ENCODE assay signal across 15 cellular contexts in the genomic region with DNA sequence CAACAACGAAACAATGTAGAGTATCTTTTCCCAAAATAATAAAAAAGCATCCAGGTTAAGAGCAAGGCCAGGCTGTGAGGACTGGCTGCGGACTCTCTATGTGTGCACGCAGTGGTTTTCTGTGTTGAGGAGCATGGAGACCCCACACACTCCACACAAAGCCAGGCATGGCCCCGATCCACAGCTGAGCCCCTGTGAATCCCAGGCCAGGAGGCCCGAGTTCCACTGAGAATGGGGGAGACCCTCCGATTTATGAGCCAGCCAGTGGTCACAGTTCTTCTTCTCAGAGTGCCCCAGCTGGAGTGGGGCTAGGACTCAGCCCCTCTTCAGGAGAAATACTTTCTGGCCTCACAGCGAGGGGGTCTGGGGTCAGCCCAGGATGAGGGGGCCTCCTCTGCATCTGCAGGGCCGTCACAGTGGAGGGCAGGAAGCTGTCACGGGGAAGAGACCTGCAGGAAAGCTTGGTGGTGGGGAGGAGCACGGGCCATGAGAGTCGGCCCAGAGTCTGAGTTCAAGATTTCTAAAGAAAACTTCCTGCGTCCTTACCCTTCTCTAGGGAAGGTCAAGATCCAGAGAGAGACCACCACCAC. TPM values are rescaled to one million over a fixed set of nuclear protein-coding genes. Genes with fewer than 3 reads are reported as not detected.
A peak's percentile ranks its signal among the peaks of the same experiment; 100 is the strongest.
DNase-seq lines count a peak whose midpoint lies in the region; ATAC-seq and TF ChIP-seq lines count a peak whose summit lies in the region.
"Had no signal": no experiment of that assay in that cellular context is flagged by ENCODE, and none has a peak within 500 bp of the region (broad histone marks: within the 10 kb centered on the region; RNA-seq: fewer than 3 reads in every experiment).

No MANE protein-coding gene starts in this region.

- H3K4me3 Mint-ChIP-seq in CD4-positive, alpha-beta memory T cell = no peak overlapping the region
- H3K4me3 Mint-ChIP-seq: activated naive CD8-positive, alpha-beta T cell treated with anti-CD3 and anti-CD28 coated beads, Interleukin-2, amount 10 ng/mL, durations not matched to agents 7 days and 5 days; dendritic cell treated with granulocyte-macrophage colony-stimulating factor and Interleukin-4, amounts not matched to agents 40 ng/mL and 50 ng/mL, for 4 days had no signal

- DNase-seq in ecto neural progenitor cell (ENCODE audit: low spot score) (peak; percentile 44), amygdala (lab: John Stamatoyannopoulos, UW) (no peak), colonic mucosa (no peak), left lung (no peak)
- DNase-seq in CD4-positive, alpha-beta memory T cell = no peak
- DNase-seq: activated naive CD8-positive, alpha-beta T cell treated with anti-CD3 and anti-CD28 coated beads, Interleukin-2, amount 10 ng/mL, durations not matched to agents 7 days and 5 days; activated T-cell treated with anti-CD3 and anti-CD28 coated beads, Interleukin-2, amount 50 U/mL, for 1 hour; NCI-H2029; NCI-H526; stimulated activated CD4-positive, alpha-beta T cell treated with anti-CD3 and anti-CD28 coated beads, Interleukin-4, amount 100 ng/mL, for 1 hour; T-helper 2 cell had no signal

- H3K36me3 Mint-ChIP-seq in CD4-positive, alpha-beta memory T cell = peaks cover 6 to 7% of the 10 kb centered on the region in 2 donors

- no peak overlapping the region for H3K27ac Mint-ChIP-seq in CD4-positive, alpha-beta memory T cell
- H3K27ac Mint-ChIP-seq: activated naive CD8-positive, alpha-beta T cell treated with anti-CD3 and anti-CD28 coated beads, Interleukin-2, amount 10 ng/mL, durations not matched to agents 7 days and 5 days; dendritic cell treated with granulocyte-macrophage colony-stimulating factor and Interleukin-4, amounts not matched to agents 40 ng/mL and 50 ng/mL, for 4 days had no signal

- TF ChIP-seq CTCF in colonic mucosa (IDR thresholded peaks at IDR 0.05) (no peak), left lung (IDR thresholded peaks at IDR 0.05) (no peak)

- H3K4me1 Mint-ChIP-seq in CD4-positive, alpha-beta memory T cell = peaks cover 0 to 4% (median 1%) of the 10 kb centered on the region in 4 donors

- H3K27me3 Mint-ChIP-seq in CD4-positive, alpha-beta memory T cell = no peaks in the 10 kb centered on the region
- H3K27me3 Mint-ChIP-seq: activated naive CD8-positive, alpha-beta T cell treated with anti-CD3 and anti-CD28 coated beads, Interleukin-2, amount 10 ng/mL, durations not matched to agents 7 days and 5 days; dendritic cell treated with granulocyte-macrophage colony-stimulating factor and Interleukin-4, amounts not matched to agents 40 ng/mL and 50 ng/mL, for 4 days had no signal

- H3K27ac ChIP-seq in HUES6 (ENCODE audit: low read depth, low read length) (peak overlapping the region; percentile 59; the same call in 1 of the 2 replicates), mesodermal cell (ENCODE audit: low read depth, low read length, severe bottlenecking) (peak overlapping the region; percentile 95), stomach smooth muscle (ENCODE audit: low read length) (peak overlapping the region; percentile 41), colonic mucosa (no peak overlapping the region), left lung (no peak overlapping the region)
- no peak overlapping the region for H3K27ac ChIP-seq in CD4-positive, alpha-beta memory T cell (ENCODE audit: low read depth, low read length)

- WGBS in mesodermal cell (ENCODE audit: insufficient coverage in 2 of 2), 2 experiments = 80 to 81% methylated on average over 7 of the region's 12 CpGs

- no peak for ATAC-seq in left lung

- H3K9ac ChIP-seq in HUES6 (ENCODE audit: low read length) (peak overlapping the region; percentile 43), stomach smooth muscle (ENCODE audit: low read length in 2 of 2) (peak overlapping the region in 1 of 2 donors; percentile 36), colonic mucosa (ENCODE audit: low read depth in 2 of 2, low read length in 2 of 2) (no peak overlapping the region)

- intact Hi-C loops in colonic mucosa (cut with DNase I) (no loop called here), left lung (cut with DNase I) (no loop called here)
- intact Hi-C loops in CD4-positive, alpha-beta memory T cell (cut with micrococcal nuclease) = no loop called here

- H3K4me1 ChIP-seq in HUES6 (ENCODE audit: control insufficient read depth, insufficient read depth, low read length) = peaks cover 33% of the 10 kb centered on the region
- H3K4me1 ChIP-seq in mesodermal cell (ENCODE audit: control insufficient read depth, insufficient read depth, low read length, poor library complexity, severe bottlenecking) = peaks cover 42% of the 10 kb centered on the region
- peaks cover 19% of the 10 kb centered on the region for H3K4me1 ChIP-seq in stomach smooth muscle (ENCODE audit: control insufficient read depth, insufficient read depth, low read length)
- H3K4me1 ChIP-seq in colonic mucosa = no peaks in the 10 kb centered on the region
- peaks cover 18 to 22% of the 10 kb centered on the region in 2 donors for H3K4me1 ChIP-seq in left lung
- no peaks in the 10 kb centered on the region for H3K4me1 ChIP-seq in CD4-positive, alpha-beta memory T cell (ENCODE audit: insufficient read depth, low read length)

- H3K9me3 ChIP-seq in HUES6 (ENCODE audit: control insufficient read depth, insufficient read depth, low read depth, low read length) (no peaks in the 10 kb centered on the region), mesodermal cell (ENCODE audit: control insufficient read depth, low read length) (no peaks in the 10 kb centered on the region), stomach smooth muscle (ENCODE audit: control insufficient read depth in 2 of 2, low read length in 2 of 2) (no peaks in the 10 kb centered on the region), colonic mucosa (no peaks in the 10 kb centered on the region), left lung (no peaks in the 10 kb centered on the region)
- H3K9me3 ChIP-seq in CD4-positive, alpha-beta memory T cell (ENCODE audit: control insufficient read depth in 1 of 2, low read length in 2 of 2) = no peaks in the 10 kb centered on the region

- CTCF ChIA-PET in CD4-positive, alpha-beta memory T cell (lab: Charles Lee; ENCODE audit: partially characterized antibody) = interaction anchor here (1.3 kb wide), 1 partner anchor 30 kb away, joined by 4 read pairs; no protein-coding TSS in a partner anchor

- H3K27me3 ChIP-seq in HUES6 (ENCODE audit: control insufficient read depth, insufficient read depth, low read length) (no peaks in the 10 kb centered on the region), stomach smooth muscle (ENCODE audit: control insufficient read depth in 1 of 2, insufficient read depth in 2 of 2, low read length in 2 of 2) (no peaks in the 10 kb centered on the region), colonic mucosa (no peaks in the 10 kb centered on the region), left lung (no peaks in the 10 kb centered on the region)
- H3K27me3 ChIP-seq in CD4-positive, alpha-beta memory T cell (ENCODE audit: insufficient read depth, low read length) = no peaks in the 10 kb centered on the region

- H3K36me3 ChIP-seq in HUES6 (ENCODE audit: control insufficient read depth, insufficient read depth, low read length) = peaks cover 28% of the 10 kb centered on the region
- H3K36me3 ChIP-seq in mesodermal cell (ENCODE audit: control insufficient read depth, insufficient read depth, low read length) = peaks cover 56% of the 10 kb centered on the region
- H3K36me3 ChIP-seq in stomach smooth muscle (ENCODE audit: control insufficient read depth in 2 of 2, insufficient read depth in 2 of 2, low read length in 2 of 2) = peaks cover 12 to 19% of the 10 kb centered on the region in 2 donors
- H3K36me3 ChIP-seq in colonic mucosa = no peaks in the 10 kb centered on the region
- peaks cover 0 to 25% of the 10 kb centered on the region in 2 donors for H3K36me3 ChIP-seq in left lung
- H3K36me3 ChIP-seq in CD4-positive, alpha-beta memory T cell (ENCODE audit: insufficient read depth, low read length) = no peaks in the 10 kb centered on the region

- POLR2A ChIA-PET in CD4-positive, alpha-beta memory T cell (lab: Charles Lee; ENCODE audit: partially characterized antibody) = no interaction called here

- H3K4me3 ChIP-seq in HUES6 (ENCODE audit: low read depth, low read length) (no peak overlapping the region), mesodermal cell (ENCODE audit: extremely low read depth, insufficient read depth, low read length, poor library complexity, severe bottlenecking) (no peak overlapping the region), stomach smooth muscle (ENCODE audit: low read length in 2 of 2) (no peak overlapping the region), colonic mucosa (no peak overlapping the region), left lung (no peak overlapping the region)
- H3K4me3 ChIP-seq in CD4-positive, alpha-beta memory T cell (ENCODE audit: low read length in 2 of 2) = no peak overlapping the region

- H3K9me3 Mint-ChIP-seq in CD4-positive, alpha-beta memory T cell = no peaks in the 10 kb centered on the region
- H3K9me3 Mint-ChIP-seq: activated naive CD8-positive, alpha-beta T cell treated with anti-CD3 and anti-CD28 coated beads, Interleukin-2, amount 10 ng/mL, durations not matched to agents 7 days and 5 days; dendritic cell treated with granulocyte-macrophage colony-stimulating factor and Interleukin-4, amounts not matched to agents 40 ng/mL and 50 ng/mL, for 4 days had no signal

RNA-seq across cellular contexts. Expression of a gene that starts 20.1 kb away (rescaled TPM):
- polyA plus RNA-seq in mesodermal cell (2013, experiment 1 of 2) = 32.2 TPM
- 26.3 TPM for polyA plus RNA-seq in mesodermal cell (2013, experiment 2 of 2)
- total RNA-seq in colonic mucosa (1 to 10 TPM; 2.4 to 4.1 TPM), left lung (10 to 100 TPM; 28.2 to 29.9 TPM)
- total RNA-seq in CD4-positive, alpha-beta memory T cell = 10 to 100 TPM; 10.4 to 11.2 TPM
- 1 to 10 TPM in 1 of 2 donors, under 1 TPM in 1; 0.20 to 3.5 TPM for polyA plus RNA-seq in CD4-positive, alpha-beta memory T cell

RNA-seq across cellular contexts. Expression of a gene that starts 34.8 kb away (rescaled TPM):
- 3.7 TPM for polyA plus RNA-seq in mesodermal cell (2013, experiment 1 of 2)
- 2.8 TPM for polyA plus RNA-seq in mesodermal cell (2013, experiment 2 of 2)
- total RNA-seq in colonic mucosa (1 to 10 TPM; 3.3 to 3.7 TPM), left lung (1 to 10 TPM; 4.3 to 5.6 TPM)
- total RNA-seq in CD4-positive, alpha-beta memory T cell = 10 to 100 TPM; 16.0 to 17.5 TPM
- 1 to 10 TPM; 5.3 to 7.7 TPM for polyA plus RNA-seq in CD4-positive, alpha-beta memory T cell

Comparison
In these comparisons a context has a peak if more than half of its experiments do, and no peak if none do; other contexts are left out.
1. H3K27ac ChIP-seq: peak in HUES6 (single experiment), mesodermal cell (single experiment) and stomach smooth muscle (single experiment); none in colonic mucosa (single experiment), left lung (0 of 2) and CD4-positive, alpha-beta memory T cell (single experiment).